8 cellular contexts compared by ENCODE assay signal in genomic region chr4:94387965-94388364, GRCh38. TPM values are rescaled to one million over a fixed set of nuclear protein-coding genes. Genes with fewer than 3 reads are reported as not detected.
"Had no signal": no experiment of that assay in that cellular context is flagged by ENCODE, and none has a peak within 500 bp of the region (broad histone marks: within the 10 kb centered on the region; RNA-seq: fewer than 3 reads in every experiment).

No MANE protein-coding gene starts in this region.

RNA-seq across cellular contexts. Expression of gene HPGDS, which starts 45.3 kb away (rescaled TPM):
- total RNA-seq: activated B cell treated with CpG ODN at 0.5 μM for 24 hours; activated CD4-positive, alpha-beta T cell treated with anti-CD3 and anti-CD28 coated beads for 36 hours; activated CD4-positive, alpha-beta T cell treated with anti-CD3 and anti-CD28 coated beads, Interleukin-2, amount 10 ng/mL, durations not matched to agents 24 days and 14 days; activated CD8-positive, alpha-beta memory T cell treated with anti-CD3 and anti-CD28 coated beads for 36 hours; activated CD8-positive, alpha-beta T cell treated with anti-CD3 and anti-CD28 coated beads for 36 hours; activated CD8-positive, alpha-beta T cell treated with anti-CD3 and anti-CD28 coated beads, Interleukin-2, amount 10 ng/mL, durations not matched to agents 7 days and 5 days; T-helper 1 cell treated with Interleukin-12 subunit alpha and Interleukin-12 subunit beta and Interleukin-4 antibody, amounts not matched to agents 30 ng/mL and 1 ng/mL, for 36 hours; WTC11 had no signal
